Comparison of ENCODE assay signal across 8 cellular contexts in genomic region chr2:42568431-42569115, GRCh38. TPM values are rescaled to one million over a fixed set of nuclear protein-coding genes. Genes with fewer than 3 reads are reported as not detected.
DNase-seq lines count a peak whose midpoint lies in the region; ATAC-seq, FAIRE-seq and TF ChIP-seq lines count a peak whose summit lies in the region.

MTA3 (plus strand) TSS chr2:42568632; CDS start chr2:42568746, 114 bp downstream.

- H3K4me2 ChIP-seq in PC-3 (ENCODE audit: low read length), result peak within 1 kb of the TSS; percentile 87

- DNase-seq in G401 (ENCODE audit: low spot score) (peak; percentile 45), PC-3 (peak; percentile 20), frontal cortex (ENCODE audit: low spot score in 2 of 2) (peak; percentile 67 to 75), nucleus accumbens (lab: John Stamatoyannopoulos, UW) (peak in 51 of 56 donors; percentile 3 to 74 (median 47))
- DNase-seq in activated effector memory CD4-positive, alpha-beta T cell treated with anti-CD3 and anti-CD28 coated beads, Interleukin-2, amount 50 U/mL, for 16 hours, result peak; percentile 86

- intact Hi-C loops in PC-3 (cut with micrococcal nuclease), result loop anchor here (5.0 to 10.0 kb wide), 2 partner anchors 56 to 204 kb away; partner anchors contain the start of gene COX7A2L

- H3K79me2 ChIP-seq in PC-3 (ENCODE audit: low read length), result peaks cover 16% of the 10 kb centered on the region

- in situ Hi-C loops in G401 (cut with HindIII; ENCODE audit: low sequenced_read_pairs), result loop anchor here (10.0 kb wide), 1 partner anchor 186 kb away; no protein-coding TSS in a partner anchor

- POLR2A ChIA-PET in PC-3 (lab: Charles Lee; ENCODE audit: unreplicated experiment), result no interaction called here

- peaks cover 28% of the 10 kb centered on the region for H3K4me1 ChIP-seq in PC-3 (ENCODE audit: insufficient read depth, low read length)

- H3K9me2 ChIP-seq in PC-3 (replicated peaks; ENCODE audit: low read length), result no peaks in the 10 kb centered on the region

- H3F3A ChIP-seq in PC-3 (ENCODE audit: low read length, unreplicated experiment), result no peaks in the 10 kb centered on the region

- CTCF ChIA-PET in PC-3 (lab: Charles Lee), result no interaction called here

- BruUV-seq in PC-3 (replicated peaks; lab: Mats Ljungman, UMichigan), result no TSS peak

- H3K27ac ChIP-seq in PC-3 (ENCODE audit: low read length), result peak within 1 kb of the TSS; percentile 27; the same call in 1 of the 2 replicates

- H3K9me3 ChIP-seq in PC-3 (ENCODE audit: low read length), result no peaks in the 10 kb centered on the region

- no peak for FAIRE-seq in frontal cortex (lab: Jason Lieb, UNC)

- peak; percentile 31 for ATAC-seq in HG02678 (IDR thresholded peaks at IDR 0.05; ENCODE audit: unreplicated experiment)
- peak; percentile 68 for ATAC-seq in PC-3
- no peak for ATAC-seq in GM18861 (IDR thresholded peaks at IDR 0.05; ENCODE audit: unreplicated experiment)

- no peaks in the 10 kb centered on the region for H4K20me1 ChIP-seq in PC-3 (ENCODE audit: low read length)

- peak within 1 kb of the TSS; percentile 83 for H3K4me3 ChIP-seq in PC-3 (ENCODE audit: low read length)

- H3K9ac ChIP-seq in PC-3 (ENCODE audit: low read length), result peak within 1 kb of the TSS; percentile 74

- H3K36me3 ChIP-seq in PC-3 (ENCODE audit: low read depth, low read length), result no peaks in the 10 kb centered on the region

- no peak for TF ChIP-seq CTCF in PC-3 (conservative IDR thresholded peaks at IDR 0.05; ENCODE audit: low read depth, low read length)
- TF ChIP-seq CTCF in subcutaneous adipose tissue (IDR thresholded peaks at IDR 0.05; ENCODE audit: low read depth), result no peak

- no peaks in the 10 kb centered on the region for H3K27me3 ChIP-seq in PC-3 (ENCODE audit: low read length)

- peak within 1 kb of the TSS; percentile 73 for H2AFZ ChIP-seq in PC-3 (ENCODE audit: low read length)

RNA-seq across cellular contexts. Expression of gene MTA3, which starts in this region (rescaled TPM):
- total RNA-seq in G401 (2014; rRNA removed; shearing (Covaris generic)), result 61.2 and 65.4 TPM in 2 replicates
- 27.3 and 27.6 TPM in 2 replicates for total RNA-seq in PC-3 (2014; rRNA removed)
- total RNA-seq in frontal cortex, result 30.6 TPM
- total RNA-seq in subcutaneous adipose tissue, result 10 to 100 TPM; 25.8 to 46.6 (median 27.1) TPM

Comparison
In these comparisons a context has a peak if more than half of its experiments do, and no peak if none do; other contexts are left out.
1. DNase-seq: peak in every context shown above with its lines; median percentile 86 in activated effector memory CD4-positive, alpha-beta T cell treated with anti-CD3 and anti-CD28 coated beads, Interleukin-2, amount 50 U/mL, for 16 hours; 71 in frontal cortex; 47 in nucleus accumbens; 45 in G401; 20 in PC-3.